In the genomic region with DNA sequence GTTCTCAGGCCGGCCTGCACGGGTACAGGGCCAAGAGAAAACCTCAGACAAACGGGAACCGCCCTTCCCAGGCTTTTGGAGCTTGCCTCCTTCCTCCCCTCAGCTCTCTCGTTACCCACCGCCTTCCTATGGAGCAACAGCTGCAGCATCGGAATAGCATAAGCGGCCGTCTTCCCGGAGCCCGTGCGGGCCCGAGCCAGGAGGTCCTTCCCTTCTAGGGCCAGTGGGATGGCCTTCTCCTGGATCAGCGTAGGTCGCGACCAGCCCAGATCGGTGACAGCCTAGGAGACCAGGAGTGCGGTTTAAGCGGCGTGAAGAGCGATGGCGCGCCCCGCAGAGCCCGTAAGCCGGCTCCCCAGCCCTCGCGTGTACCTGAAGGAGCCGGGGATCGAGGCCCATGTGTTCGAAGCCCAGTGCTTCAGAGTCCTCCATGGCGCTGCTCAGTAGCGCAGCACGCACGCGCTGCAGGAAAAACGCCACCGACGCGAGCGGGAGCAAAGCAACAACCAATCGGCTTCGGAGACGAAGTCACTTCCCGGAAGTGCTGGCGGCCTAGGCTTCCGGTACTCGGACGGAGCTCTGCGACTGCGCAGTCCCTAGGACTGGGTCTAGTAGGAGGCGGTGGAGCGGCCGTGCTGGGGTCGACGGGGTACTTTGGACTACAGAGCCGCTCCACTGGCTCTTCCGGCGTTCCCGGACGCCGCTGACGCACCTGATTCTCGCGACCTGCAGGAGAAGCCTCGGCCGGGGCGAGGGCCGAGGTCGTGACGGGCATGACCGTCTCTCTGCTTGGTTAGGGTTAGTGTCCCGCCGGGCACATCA, we compare ENCODE assay signal across 8 cellular contexts. TPM values are rescaled to one million over a fixed set of nuclear protein-coding genes. Genes with fewer than 3 reads are reported as not detected.
DNase-seq lines count a peak whose midpoint lies in the region; TF ChIP-seq lines count a peak whose summit lies in the region.

A gene with protein sequence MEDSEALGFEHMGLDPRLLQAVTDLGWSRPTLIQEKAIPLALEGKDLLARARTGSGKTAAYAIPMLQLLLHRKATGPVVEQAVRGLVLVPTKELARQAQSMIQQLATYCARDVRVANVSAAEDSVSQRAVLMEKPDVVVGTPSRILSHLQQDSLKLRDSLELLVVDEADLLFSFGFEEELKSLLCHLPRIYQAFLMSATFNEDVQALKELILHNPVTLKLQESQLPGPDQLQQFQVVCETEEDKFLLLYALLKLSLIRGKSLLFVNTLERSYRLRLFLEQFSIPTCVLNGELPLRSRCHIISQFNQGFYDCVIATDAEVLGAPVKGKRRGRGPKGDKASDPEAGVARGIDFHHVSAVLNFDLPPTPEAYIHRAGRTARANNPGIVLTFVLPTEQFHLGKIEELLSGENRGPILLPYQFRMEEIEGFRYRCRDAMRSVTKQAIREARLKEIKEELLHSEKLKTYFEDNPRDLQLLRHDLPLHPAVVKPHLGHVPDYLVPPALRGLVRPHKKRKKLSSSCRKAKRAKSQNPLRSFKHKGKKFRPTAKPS (minus strand): TSS at position 445 of the 822 bp plus-strand sequence. CDS start 13 bp downstream, at position 432.

- TF ChIP-seq CTCF in HFFc6 (IDR thresholded peaks at IDR 0.05) (no peak), NB4 (IDR thresholded peaks at IDR 0.05; ENCODE audit: low read depth, low read length) (no peak), suprapubic skin (IDR thresholded peaks at IDR 0.05) (no peak)

- peak within 1 kb of the TSS; percentile 95 for H3K27ac Mint-ChIP-seq in HFFc6
- peak within 1 kb of the TSS; percentile 89 for H3K27ac Mint-ChIP-seq in activated naive CD4-positive, alpha-beta T cell treated with anti-CD3 and anti-CD28 coated beads, Interleukin-2, amount 10 ng/mL, durations not matched to agents 7 days and 5 days

- peaks cover 66% of the 10 kb centered on the region for H3K36me3 ChIP-seq in SK-N-MC (ENCODE audit: insufficient read depth, low read length)
- H3K36me3 ChIP-seq in suprapubic skin, result peaks cover 54% of the 10 kb centered on the region

- peaks cover 29% of the 10 kb centered on the region for H3K4me1 ChIP-seq in suprapubic skin

- TF ChIP-seq EP300 in suprapubic skin (IDR thresholded peaks at IDR 0.05), result no peak

- H3K36me3 Mint-ChIP-seq in HFFc6 (ENCODE audit: low read depth), result peaks cover 53% of the 10 kb centered on the region
- H3K36me3 Mint-ChIP-seq in activated naive CD4-positive, alpha-beta T cell treated with anti-CD3 and anti-CD28 coated beads, Interleukin-2, amount 10 ng/mL, durations not matched to agents 7 days and 5 days, result peaks cover 71% of the 10 kb centered on the region

- peaks cover 32% of the 10 kb centered on the region for H3K4me1 Mint-ChIP-seq in HFFc6 (ENCODE audit: low read depth)
- H3K4me1 Mint-ChIP-seq in activated naive CD4-positive, alpha-beta T cell treated with anti-CD3 and anti-CD28 coated beads, Interleukin-2, amount 10 ng/mL, durations not matched to agents 7 days and 5 days, result peaks cover 50% of the 10 kb centered on the region

- no peaks in the 10 kb centered on the region for H3K27me3 ChIP-seq in suprapubic skin

- TF ChIP-seq POLR2A in NB4 (IDR thresholded peaks at IDR 0.05; ENCODE audit: extremely low read depth, insufficient read length) (peak; percentile 98), suprapubic skin (IDR thresholded peaks at IDR 0.05) (peak; percentile 34 to 85)

- peak within 1 kb of the TSS; percentile 100 for H3K4me3 Mint-ChIP-seq in HFFc6
- peak within 1 kb of the TSS; percentile 90 for H3K4me3 Mint-ChIP-seq in activated naive CD4-positive, alpha-beta T cell treated with anti-CD3 and anti-CD28 coated beads, Interleukin-2, amount 10 ng/mL, durations not matched to agents 7 days and 5 days

- no peaks in the 10 kb centered on the region for H3K9me3 ChIP-seq in SK-N-MC (ENCODE audit: low read depth, low read length)
- H3K9me3 ChIP-seq in suprapubic skin, result no peaks in the 10 kb centered on the region

- CTCF ChIA-PET in activated naive CD4-positive, alpha-beta T cell treated with anti-CD3 and anti-CD28 coated beads, Interleukin-2, amount 10 ng/mL, durations not matched to agents 7 days and 5 days (lab: Charles Lee), result interaction anchor here (0.7 to 3.1 kb wide), 3 partner anchors 8 to 618 kb away, joined by 4 to 19 read pairs (median 5); a partner anchor contains a TSS

- peak within 1 kb of the TSS; percentile 99 for H3K9ac ChIP-seq in SK-N-MC (ENCODE audit: insufficient read length)

- H3K27ac ChIP-seq in SK-N-MC (peak within 1 kb of the TSS; percentile 77; the same call in 1 of the 2 replicates), suprapubic skin (peak within 1 kb of the TSS; percentile 90)

- 0% methylated on average over 10 of the region's 74 CpGs for WGBS in suprapubic skin

- DNase-seq in GM04503 (ENCODE audit: low read depth), result peak; percentile 76
- peak; percentile 90 for DNase-seq in HFFc6
- peak; percentile 98 for DNase-seq in NB4 (ENCODE audit: low read depth)
- DNase-seq in SK-N-MC (ENCODE audit: low read depth, low spot score), result peak; percentile 56
- DNase-seq in activated naive CD4-positive, alpha-beta T cell treated with anti-CD3 and anti-CD28 coated beads, Interleukin-2, amount 10 ng/mL, durations not matched to agents 7 days and 5 days, result peak; percentile 96
- peak; percentile 95 for DNase-seq in globus pallidus (ENCODE audit: low spot score)
- DNase-seq in nucleus accumbens (lab: John Stamatoyannopoulos, UW), result peak in 55 of 56 donors; percentile 53 to 97 (median 91)
- peak; percentile 96 for DNase-seq in suprapubic skin (ENCODE audit: low spot score in 2 of 2)

- H3K9me3 Mint-ChIP-seq in HFFc6, result no peaks in the 10 kb centered on the region
- no peaks in the 10 kb centered on the region for H3K9me3 Mint-ChIP-seq in activated naive CD4-positive, alpha-beta T cell treated with anti-CD3 and anti-CD28 coated beads, Interleukin-2, amount 10 ng/mL, durations not matched to agents 7 days and 5 days

- H3K4me3 ChIP-seq in NB4 (ENCODE audit: low read depth, low read length) (peak within 1 kb of the TSS; percentile 95), SK-N-MC (peak within 1 kb of the TSS; percentile 100), suprapubic skin (peak within 1 kb of the TSS; percentile 79)

- no peaks in the 10 kb centered on the region; the same call in 1 of the 2 replicates for H3K27me3 Mint-ChIP-seq in HFFc6 (ENCODE audit: insufficient read depth)
- no peaks in the 10 kb centered on the region for H3K27me3 Mint-ChIP-seq in activated naive CD4-positive, alpha-beta T cell treated with anti-CD3 and anti-CD28 coated beads, Interleukin-2, amount 10 ng/mL, durations not matched to agents 7 days and 5 days

RNA-seq across cellular contexts. Expression of the gene that starts here (rescaled TPM):
- total RNA-seq in HFFc6 (2021; fragmentation: NEBNext Ultra II Directional; extraction: Animal tissue kit (Norgen Biotek cat#: 25700)), result 10 to 100 TPM; 62.2 to 81.9 (median 70.1) TPM
- 100 to 1,000 TPM in 1 of 4 donors, 10 to 100 TPM in 3; 58.3 to 109 (median 69.5) TPM for total RNA-seq in suprapubic skin

Comparison
In these comparisons a context has a peak if more than half of its experiments do, and no peak if none do; other contexts are left out.
1. Peak in every context shown above with its lines: DNase-seq, H3K4me3 ChIP-seq and H3K27ac ChIP-seq.